ENCODE assay signal across 8 cellular contexts in the genomic region with DNA sequence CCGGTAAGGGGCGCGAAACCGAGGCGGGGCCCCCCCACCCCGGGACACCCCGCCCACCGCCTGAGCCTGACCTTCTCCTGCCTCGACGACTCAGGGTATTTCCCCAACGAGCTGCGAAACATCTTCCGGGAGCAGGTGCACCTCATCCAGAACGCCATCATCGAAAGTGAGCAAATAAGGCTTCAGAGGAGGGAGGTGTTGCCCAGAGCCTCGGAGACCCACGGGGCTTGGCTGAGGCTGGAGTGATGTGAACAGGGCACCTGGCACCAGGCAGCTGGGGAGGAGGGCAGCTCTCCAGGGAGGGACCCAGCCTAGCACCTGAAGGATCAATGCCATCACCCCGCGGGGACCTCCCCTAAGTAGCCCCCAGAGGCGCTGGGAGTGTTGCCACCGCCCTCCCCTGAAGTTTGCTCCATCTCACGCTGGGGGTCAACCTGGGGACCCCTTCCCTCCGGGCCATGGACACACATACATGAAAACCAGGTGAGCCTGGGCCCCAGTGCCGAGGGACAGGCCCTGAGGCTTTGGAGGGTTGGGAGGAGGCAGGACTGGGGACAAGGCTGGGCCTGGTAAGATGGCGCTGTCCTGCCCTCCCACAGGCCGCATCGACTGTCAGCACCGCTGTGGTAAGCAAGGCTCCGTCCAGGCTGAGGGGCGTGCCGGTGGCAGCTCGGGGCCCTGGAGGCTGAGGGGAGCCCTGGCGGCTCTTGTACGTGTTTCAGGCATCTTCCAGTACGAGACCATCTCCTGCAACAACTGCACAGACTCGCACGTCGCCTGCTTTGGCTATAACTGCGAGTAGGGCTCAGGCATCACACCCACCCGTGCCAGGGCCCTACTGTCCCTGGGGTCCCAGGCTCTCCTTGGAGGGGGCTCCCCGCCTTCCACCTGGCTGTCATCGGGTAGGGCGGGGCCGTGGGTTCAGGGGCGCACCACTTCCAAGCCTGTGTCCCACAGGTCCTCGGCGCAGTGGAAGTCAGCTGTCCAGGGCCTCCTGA. TPM values are rescaled to one million over a fixed set of nuclear protein-coding genes. Genes with fewer than 3 reads are reported as not detected.
DNase-seq lines count a peak whose midpoint lies in the region; ATAC-seq and TF ChIP-seq lines count a peak whose summit lies in the region.

No MANE protein-coding gene starts in this region.

- TF ChIP-seq CTCF in OCI-LY7 (conservative IDR thresholded peaks at IDR 0.05; ENCODE audit: low read length), result no peak
- no peak for TF ChIP-seq CTCF in astrocyte of the spinal cord (IDR thresholded peaks at IDR 0.05; ENCODE audit: low read depth, low read length)
- TF ChIP-seq CTCF in upper lobe of left lung (IDR thresholded peaks at IDR 0.05), result no peak

- TF ChIP-seq POLR2A in upper lobe of left lung (IDR thresholded peaks at IDR 0.05), result no peak

- 41 to 64% methylated on average over 25 to 40 of the region's 47 CpGs for WGBS in upper lobe of left lung, 2 donors

- no peak for TF ChIP-seq EP300 in upper lobe of left lung (IDR thresholded peaks at IDR 0.05)

- H4K20me1 ChIP-seq in OCI-LY7 (ENCODE audit: insufficient read depth, low read length), result no peaks in the 10 kb centered on the region

- no TSS peak for BruUV-seq in OCI-LY7 (replicated peaks; lab: Mats Ljungman, UMichigan)

- peak; percentile 69 for DNase-seq in activated CD8-positive, alpha-beta memory T cell treated with anti-CD3 and anti-CD28 coated beads, Interleukin-2, amount 50 U/mL, for 4 hours
- no peak for DNase-seq in activated CD8-positive, alpha-beta memory T cell treated with anti-CD3 and anti-CD28 coated beads, Interleukin-2, amount 50 U/mL, for 48 hours
- DNase-seq in OCI-LY7 (ENCODE audit: low spot score) (peak; percentile 23), astrocyte of the spinal cord (ENCODE audit: low read depth, low spot score) (no peak), upper lobe of left lung (peak in 1 of 2 donors; percentile 84), C1 segment of cervical spinal cord (lab: John Stamatoyannopoulos, UW) (no peak)

- H3K4me2 ChIP-seq in OCI-LY7 (ENCODE audit: low read length), result peak overlapping the region; percentile 89

- in situ Hi-C loops in astrocyte of the spinal cord (cut with HindIII; ENCODE audit: low sequenced_read_pairs), result no loop called here

- H3K36me3 ChIP-seq in OCI-LY7 (ENCODE audit: insufficient read depth, low read length) (peaks cover 34% of the 10 kb centered on the region), upper lobe of left lung (peaks cover 12 to 44% (median 32%) of the 10 kb centered on the region in 4 donors)

- H3K27me3 ChIP-seq in mononuclear cell (ENCODE audit: insufficient read depth, low read length) (no peaks in the 10 kb centered on the region), upper lobe of left lung (no peaks in the 10 kb centered on the region)

- peaks cover 24% of the 10 kb centered on the region for H3K4me1 ChIP-seq in OCI-LY7 (ENCODE audit: insufficient read depth, low read length, poor library complexity, severe bottlenecking)
- peaks cover 38% of the 10 kb centered on the region for H3K4me1 ChIP-seq in mononuclear cell (ENCODE audit: insufficient read depth, low read length)
- peaks cover 22 to 47% (median 36%) of the 10 kb centered on the region in 4 donors for H3K4me1 ChIP-seq in upper lobe of left lung

- H3K9me2 ChIP-seq in OCI-LY7 (ENCODE audit: insufficient read depth, low read length), result no peaks in the 10 kb centered on the region

- H2AFZ ChIP-seq in OCI-LY7 (ENCODE audit: low read length), result no peak overlapping the region

- peak overlapping the region; percentile 64 for H3K4me3 ChIP-seq in OCI-LY7 (ENCODE audit: low read depth, low read length, poor library complexity, severe bottlenecking)
- peak overlapping the region; percentile 42 for H3K4me3 ChIP-seq in astrocyte of the spinal cord (ENCODE audit: low read depth, low read length)
- H3K4me3 ChIP-seq in mononuclear cell (ENCODE audit: low read length), result peak overlapping the region; percentile 39
- peak overlapping the region; percentile 4 to 73 (median 58) for H3K4me3 ChIP-seq in upper lobe of left lung

- intact Hi-C loops in OCI-LY7 (cut with micrococcal nuclease; ENCODE audit: unreplicated experiment), result loop anchor here (2.0 to 10.0 kb wide), 2 partner anchors 53 to 527 kb away; a partner anchor contains a TSS

- H3K27ac ChIP-seq in OCI-LY7 (ENCODE audit: low read depth, low read length, poor library complexity, severe bottlenecking), result peak overlapping the region; percentile 31
- H3K27ac ChIP-seq in upper lobe of left lung, result peak overlapping the region; percentile 48 to 85 (median 72)

- POLR2A ChIA-PET in OCI-LY7 (lab: Charles Lee), result no interaction called here

- H3K79me2 ChIP-seq in OCI-LY7 (ENCODE audit: insufficient read depth, low read depth, low read length), result peaks cover 31% of the 10 kb centered on the region

- H3K9me3 ChIP-seq in OCI-LY7 (ENCODE audit: low read length) (no peaks in the 10 kb centered on the region), mononuclear cell (ENCODE audit: low read depth, low read length) (no peaks in the 10 kb centered on the region), upper lobe of left lung (no peaks in the 10 kb centered on the region)

- CTCF ChIA-PET in OCI-LY7 (lab: Charles Lee; ENCODE audit: unreplicated experiment), result no interaction called here

- ATAC-seq in upper lobe of left lung (ENCODE audit: low FRiP score in 2 of 2), result no peak
- no peak for ATAC-seq in GM18498 (IDR thresholded peaks at IDR 0.05; ENCODE audit: unreplicated experiment)

RNA-seq across cellular contexts. Expression of a gene that starts 0.9 kb away (rescaled TPM):
- total RNA-seq in OCI-LY7 (2014; rRNA removed; shearing (Covaris generic)), result 11.2 and 12.9 TPM in 2 replicates
- 6.1 and 7.3 TPM in 2 replicates for total RNA-seq in OCI-LY7 (2022)
- total RNA-seq in mononuclear cell, result 2.9 TPM
- total RNA-seq in upper lobe of left lung, result 10 to 100 TPM in 2 of 6 donors, 1 to 10 TPM in 3, under 1 TPM in 1; 0.59 to 61.8 (median 6.4) TPM

RNA-seq across cellular contexts. Expression of a gene that starts 1.5 kb away (rescaled TPM):
- 41.7 and 54.6 TPM in 2 replicates for total RNA-seq in OCI-LY7 (2014; rRNA removed; shearing (Covaris generic))
- 87.5 and 111 TPM in 2 replicates for total RNA-seq in OCI-LY7 (2022)
- 87.3 TPM for total RNA-seq in mononuclear cell
- total RNA-seq in upper lobe of left lung, result 100 to 1,000 TPM in 1 of 6 donors, 10 to 100 TPM in 5; 35.4 to 107 (median 60.7) TPM

RNA-seq across cellular contexts. Expression of a gene that starts 46.6 kb away (rescaled TPM):
- total RNA-seq in OCI-LY7 (2014; rRNA removed; shearing (Covaris generic)), result 97.0 and 115 TPM in 2 replicates
- 200 and 225 TPM in 2 replicates for total RNA-seq in OCI-LY7 (2022)
- total RNA-seq in mononuclear cell, result 163 TPM
- 100 to 1,000 TPM; 200 to 397 (median 264) TPM for total RNA-seq in upper lobe of left lung

RNA-seq across cellular contexts. Expression of a gene that starts 53.7 kb away (rescaled TPM):
- 56.6 and 80.0 TPM in 2 replicates for total RNA-seq in OCI-LY7 (2014; rRNA removed; shearing (Covaris generic))
- total RNA-seq in OCI-LY7 (2022) (95.0 and 99.8 TPM in 2 replicates), mononuclear cell (26.2 TPM), upper lobe of left lung (100 to 1,000 TPM in 5 of 6 donors, 10 to 100 TPM in 1; 73.5 to 180 (median 115) TPM)

Comparison
In these comparisons a context has a peak if more than half of its experiments do, and no peak if none do; other contexts are left out.
1. DNase-seq: peak in activated CD8-positive, alpha-beta memory T cell treated with anti-CD3 and anti-CD28 coated beads, Interleukin-2, amount 50 U/mL, for 4 hours (single experiment) and OCI-LY7 (single experiment); none in activated CD8-positive, alpha-beta memory T cell treated with anti-CD3 and anti-CD28 coated beads, Interleukin-2, amount 50 U/mL, for 48 hours (single experiment), astrocyte of the spinal cord (single experiment) and C1 segment of cervical spinal cord (0 of 14).
2. Peak in every context shown above with its lines, with median percentiles within 50 percentile points of each other: H3K4me3 ChIP-seq.